ENCODE assay signal across 27 cellular contexts in the genomic region with DNA sequence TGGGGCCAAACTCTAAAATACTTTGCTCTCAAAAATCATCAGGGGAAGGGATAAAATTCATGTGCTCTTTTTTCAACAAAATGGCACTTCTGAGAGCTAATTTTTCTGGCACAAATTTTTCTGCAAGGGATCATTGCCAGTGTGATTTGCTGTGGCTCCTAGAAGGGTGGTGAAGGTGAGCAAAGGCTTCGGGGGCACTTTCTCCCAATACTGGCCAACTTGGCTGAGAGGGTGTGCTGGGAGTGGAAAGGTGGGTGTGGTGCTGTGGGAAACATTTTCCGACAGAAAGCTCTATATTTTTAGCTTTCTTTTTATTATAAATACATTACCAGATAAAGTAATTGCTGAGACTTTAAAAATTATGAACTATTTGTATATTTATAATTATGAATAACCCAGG. TPM values are rescaled to one million over a fixed set of nuclear protein-coding genes. Genes with fewer than 3 reads are reported as not detected.
"Had no signal": no experiment of that assay in that cellular context is flagged by ENCODE, and none has a peak within 500 bp of the region (broad histone marks: within the 10 kb centered on the region; RNA-seq: fewer than 3 reads in every experiment).

No MANE protein-coding gene starts in this region.

- H3K9me3 ChIP-seq: body of pancreas, colonic mucosa, ovary, SK-N-SH, stomach, testis had no signal

- H3K27ac ChIP-seq: body of pancreas, colonic mucosa, epithelial cell of prostate, foreskin keratinocyte, ovary, testis had no signal

- H3K4me2 ChIP-seq: SK-N-SH, smooth muscle cell had no signal

- DNase-seq: activated CD4-positive, alpha-beta memory T cell treated with anti-CD3 and anti-CD28 coated beads, Interleukin-2, amount 10 ng/mL, durations not matched to agents 7 days and 5 days; activated CD4-positive, alpha-beta T cell treated with anti-CD3 and anti-CD28 coated beads for 4 hours; activated CD8-positive, alpha-beta memory T cell treated with anti-CD3 and anti-CD28 coated beads, Interleukin-2, amount 10 ng/mL, durations not matched to agents 7 days and 5 days; activated naive CD4-positive, alpha-beta T cell; activated naive CD8-positive, alpha-beta T cell treated with anti-CD3 and anti-CD28 coated beads for 36 hours; amygdala; body of pancreas; central memory CD4-positive, alpha-beta T cell; colonic mucosa; endodermal cell; foreskin keratinocyte; kidney glomerular epithelial cell; naive thymus-derived CD4-positive, alpha-beta T cell; ovary; SK-N-SH; stimulated activated CD4-positive, alpha-beta T cell treated with anti-CD3 and anti-CD28 coated beads, Interleukin-4, amount 100 ng/mL, for 24 hours; stomach; testis had no signal

- H3K27me3 ChIP-seq: body of pancreas, colonic mucosa, ovary, testis had no signal

- H3K4me3 ChIP-seq: body of pancreas, colonic mucosa, ovary, smooth muscle cell, testis had no signal

- ATAC-seq: activated CD8-positive, alpha-beta memory T cell treated with anti-CD3 and anti-CD28 coated beads, Interleukin-2, amount 10 ng/mL, durations not matched to agents 7 days and 5 days; activated T-helper 17 cell treated with anti-CD3 and anti-CD28 coated beads, Interleukin-2, amount 50 U/mL, for 72 hours; body of pancreas; foreskin keratinocyte; naive thymus-derived CD4-positive, alpha-beta T cell; stimulated activated effector memory CD8-positive, alpha-beta T cell treated with anti-CD3 and anti-CD28 coated beads, Interleukin-12 subunit alpha, Interleukin-12 subunit beta, amount 100 ng/mL, for 72 hours; WTC11 had no signal

- H3K36me3 ChIP-seq: colonic mucosa, ovary, stomach had no signal

- H3K9ac ChIP-seq: SK-N-SH had no signal

- H3K4me1 ChIP-seq: body of pancreas, colonic mucosa, foreskin keratinocyte, testis had no signal

RNA-seq across cellular contexts. Expression of gene SMYD1, which starts 0.4 kb away (rescaled TPM):
- total RNA-seq: activated CD4-positive, alpha-beta memory T cell treated with anti-CD3 and anti-CD28 coated beads, Interleukin-2, amount 10 ng/mL, durations not matched to agents 7 days and 5 days; activated CD8-positive, alpha-beta memory T cell treated with anti-CD3 and anti-CD28 coated beads, Interleukin-2, amount 10 ng/mL, durations not matched to agents 7 days and 5 days; activated naive CD8-positive, alpha-beta T cell treated with anti-CD3 and anti-CD28 coated beads for 36 hours; activated T-helper 17 cell treated with anti-CD3 and anti-CD28 coated beads, Interleukin-2, amount 50 U/mL, for 72 hours; body of pancreas; endodermal cell; fibroblast of lung; foreskin keratinocyte; liver; naive thymus-derived CD4-positive, alpha-beta T cell; smooth muscle cell; ureter; WTC11 had no signal
- polyA plus RNA-seq: fibroblast of lung, foreskin keratinocyte, liver, ovary, SK-N-SH, smooth muscle cell had no signal

RNA-seq across cellular contexts. Expression of gene RNU2-63P, which starts 51.7 kb away (rescaled TPM):
- total RNA-seq: body of pancreas, liver, mononuclear cell, smooth muscle cell, stomach, testis, ureter had no signal
- polyA plus RNA-seq: fibroblast of lung, foreskin keratinocyte, liver, ovary, SK-N-SH, stomach had no signal

RNA-seq across cellular contexts. Expression of gene FABP1, which starts 59.8 kb away (rescaled TPM):
- total RNA-seq: activated CD4-positive, alpha-beta memory T cell treated with anti-CD3 and anti-CD28 coated beads, Interleukin-2, amount 10 ng/mL, durations not matched to agents 7 days and 5 days; activated CD8-positive, alpha-beta memory T cell treated with anti-CD3 and anti-CD28 coated beads, Interleukin-2, amount 10 ng/mL, durations not matched to agents 7 days and 5 days; activated naive CD8-positive, alpha-beta T cell treated with anti-CD3 and anti-CD28 coated beads for 36 hours; activated T-helper 17 cell treated with anti-CD3 and anti-CD28 coated beads, Interleukin-2, amount 50 U/mL, for 72 hours; body of pancreas; endodermal cell; fibroblast of lung; foreskin keratinocyte; mononuclear cell; naive thymus-derived CD4-positive, alpha-beta T cell; smooth muscle cell; ureter had no signal
- polyA plus RNA-seq: fibroblast of lung; foreskin keratinocyte; naive thymus-derived CD4-positive, alpha-beta T cell; SK-N-SH had no signal
